Comparison of ENCODE assay signal across 25 cellular contexts in genomic region chr17:30957741-30958140, GRCh38. TPM values are rescaled to one million over a fixed set of nuclear protein-coding genes. Genes with fewer than 3 reads are reported as not detected.
DNase-seq lines count a peak whose midpoint lies in the region; ATAC-seq, FAIRE-seq and TF ChIP-seq lines count a peak whose summit lies in the region.
"Had no signal": no experiment of that assay in that cellular context is flagged by ENCODE, and none has a peak within 500 bp of the region (broad histone marks: within the 10 kb centered on the region; RNA-seq: fewer than 3 reads in every experiment).

No MANE protein-coding gene starts in this region.

- TF ChIP-seq CTCF in lower lobe of right lung (IDR thresholded peaks at IDR 0.05) (no peak), upper lobe of left lung (IDR thresholded peaks at IDR 0.05) (no peak)

- H3K27me3 ChIP-seq in lower lobe of right lung (ENCODE audit: low read depth), result no peaks in the 10 kb centered on the region
- H3K27me3 ChIP-seq in upper lobe of left lung, result no peaks in the 10 kb centered on the region
- H3K27me3 ChIP-seq: BE2C, sigmoid colon had no signal

- ATAC-seq in lower lobe of right lung, result no peak
- ATAC-seq in upper lobe of left lung (ENCODE audit: low FRiP score in 2 of 2), result no peak
- ATAC-seq in GM21381 (IDR thresholded peaks at IDR 0.05; ENCODE audit: unreplicated experiment), result no peak
- ATAC-seq: activated T-cell treated with anti-CD3 and anti-CD28 coated beads, Interleukin-2, amount 50 U/mL, for 72 hours; foreskin keratinocyte had no signal

- WGBS in upper lobe of left lung, 2 donors, result 94 to 95% methylated on average over 4 to 6 of the region's 6 CpGs

- no peaks in the 10 kb centered on the region for H3K36me3 ChIP-seq in lower lobe of right lung
- no peaks in the 10 kb centered on the region for H3K36me3 ChIP-seq in upper lobe of left lung
- H3K36me3 ChIP-seq: BE2C, sigmoid colon had no signal

- no peak for TF ChIP-seq EP300 in upper lobe of left lung (IDR thresholded peaks at IDR 0.05)

- H3K4me3 ChIP-seq in lower lobe of right lung (no peak overlapping the region), upper lobe of left lung (no peak overlapping the region)
- H3K4me3 ChIP-seq: sigmoid colon had no signal

- H3K9me3 ChIP-seq in lower lobe of right lung (no peaks in the 10 kb centered on the region), upper lobe of left lung (no peaks in the 10 kb centered on the region)
- H3K9me3 ChIP-seq: BE2C, sigmoid colon had no signal

- H3K4me1 ChIP-seq in lower lobe of right lung (peaks cover 50% of the 10 kb centered on the region), upper lobe of left lung (peaks cover 22 to 35% (median 28%) of the 10 kb centered on the region in 4 donors)
- H3K4me1 ChIP-seq: BE2C, foreskin keratinocyte, parathyroid adenoma had no signal

- intact Hi-C loops in lower lobe of right lung (cut with DNase I), result no loop called here

- DNase-seq in NCI-H510A treated with DMSO at 0.1 percent for 48 hours (lab: John Stamatoyannopoulos, UW), result peak; percentile 49
- DNase-seq in NCI-H510A (lab: John Stamatoyannopoulos, UW), result no peak
- DNase-seq in SHP77 (lab: John Stamatoyannopoulos, UW), result peak; percentile 48 to 63
- no peak for DNase-seq in lower lobe of right lung
- DNase-seq in upper lobe of left lung, result no peak
- DNase-seq in NCI-H1694 (lab: John Stamatoyannopoulos, UW), result no peak
- no peak for DNase-seq in GM12891 (ENCODE audit: insufficient read length, low spot score)
- DNase-seq: activated CD4-positive, alpha-beta T cell treated with anti-CD3 and anti-CD28 coated beads for 4 hours; activated naive CD4-positive, alpha-beta T cell treated with anti-CD3 and anti-CD28 coated beads, Interleukin-2, amount 10 ng/mL, durations not matched to agents 7 days and 5 days; activated T-cell treated with anti-CD3 and anti-CD28 coated beads, Interleukin-2, amount 50 U/mL, for 72 hours; BE2C; Calu3; effector CD4-positive, alpha-beta T cell; foreskin keratinocyte; H9; mesendoderm; natural killer cell; NCI-H2029; NCI-H446; sigmoid colon; stimulated activated naive CD4-positive, alpha-beta T cell had no signal

- no peak for FAIRE-seq in GM12891 (lab: Jason Lieb, UNC)
- FAIRE-seq: G401.6, TTC549 had no signal

- H3K27ac ChIP-seq in lower lobe of right lung, result peak overlapping the region; percentile 76
- peak overlapping the region in 3 of 4 donors; percentile 72 to 74 (median 73) for H3K27ac ChIP-seq in upper lobe of left lung
- H3K27ac ChIP-seq: foreskin keratinocyte, parathyroid adenoma had no signal

- TF ChIP-seq POLR2A in upper lobe of left lung (IDR thresholded peaks at IDR 0.05), result no peak
- TF ChIP-seq POLR2A in GM12891 (IDR thresholded peaks at IDR 0.05; ENCODE audit: low read depth, low read length), result no peak

TF ChIP-seq in GM12891, 5 proteins besides CTCF, POLR2A, EP300 and RAD21:
- TF ChIP-seq TAF1 (IDR thresholded peaks at IDR 0.05; ENCODE audit: low read depth, low read length) (no peak), POLR2AphosphoS5 (IDR thresholded peaks at IDR 0.05; ENCODE audit: low read depth, low read length) (no peak), POU2F2 (IDR thresholded peaks at IDR 0.05; ENCODE audit: low read depth, low read length) (no peak), PAX5 (IDR thresholded peaks at IDR 0.05; ENCODE audit: insufficient read depth, low read length, severe bottlenecking) (no peak), SPI1 (IDR thresholded peaks at IDR 0.05; ENCODE audit: low read depth, low read length) (no peak)

RNA-seq across cellular contexts. Expression of gene RNF135, which starts 13.1 kb away (rescaled TPM):
- total RNA-seq in lower lobe of right lung, result 29.2 TPM
- total RNA-seq in upper lobe of left lung, result 10 to 100 TPM; 24.9 to 70.2 (median 32.5) TPM
- polyA plus RNA-seq in GM12891 (2012; ENCODE audit: low read depth, missing spikeins), result 6.9 TPM

RNA-seq across cellular contexts. Expression of gene ADAP2, which starts 36.0 kb away (rescaled TPM):
- total RNA-seq in lower lobe of right lung (31.5 TPM), upper lobe of left lung (10 to 100 TPM; 15.8 to 54.5 (median 25.2) TPM)
- 0.83 TPM for polyA plus RNA-seq in GM12891 (2012; ENCODE audit: low read depth, missing spikeins)
- polyA plus RNA-seq: foreskin keratinocyte had no signal

RNA-seq across cellular contexts. Expression of gene TEFM, which starts 51.7 kb away (rescaled TPM):
- total RNA-seq in lower lobe of right lung (16.3 TPM), upper lobe of left lung (10 to 100 TPM in 3 of 6 donors, 1 to 10 TPM in 3; 3.4 to 77.5 (median 9.2) TPM)
- polyA plus RNA-seq in GM12891 (2012; ENCODE audit: low read depth, missing spikeins), result 15.6 TPM

Comparison
In these comparisons a context has a peak if more than half of its experiments do, and no peak if none do; other contexts are left out.
1. DNase-seq: peak in NCI-H510A treated with DMSO at 0.1 percent for 48 hours (single experiment) and SHP77 (2 of 2); none in NCI-H510A (single experiment), lower lobe of right lung (single experiment), upper lobe of left lung (0 of 2), NCI-H1694 (single experiment) and GM12891 (single experiment).